ENCODE assay signal across 8 cellular contexts in genomic region chr21:37219766-37220432, GRCh38.
DNase-seq lines count a peak whose midpoint lies in the region; ATAC-seq, FAIRE-seq and TF ChIP-seq lines count a peak whose summit lies in the region.

No MANE protein-coding gene starts in this region.

- H3K36me3 Mint-ChIP-seq in activated naive CD4-positive, alpha-beta T cell treated with anti-CD3 and anti-CD28 coated beads, Interleukin-2, amount 10 ng/mL, durations not matched to agents 7 days and 5 days = peaks cover 28% of the 10 kb centered on the region

- no peak for FAIRE-seq in D721Med (lab: Jason Lieb, UNC)

- TF ChIP-seq CTCF in VCaP (conservative IDR thresholded peaks at IDR 0.05) (no peak), fibroblast of mammary gland (conservative IDR thresholded peaks at IDR 0.05; ENCODE audit: control insufficient read depth, insufficient read depth, low read depth, low read length) (no peak), D721Med (IDR thresholded peaks at IDR 0.05; ENCODE audit: insufficient read depth, missing control alignments) (no peak)

- CTCF ChIA-PET in activated naive CD4-positive, alpha-beta T cell treated with anti-CD3 and anti-CD28 coated beads, Interleukin-2, amount 10 ng/mL, durations not matched to agents 7 days and 5 days (lab: Charles Lee) = interaction anchor here (1.0 to 1.4 kb wide), 2 partner anchors 12 to 48 kb away, joined by 3 to 4 read pairs; no protein-coding TSS in a partner anchor

- peak overlapping the region; percentile 70 for H3K4me3 ChIP-seq in fibroblast of mammary gland (ENCODE audit: control insufficient read depth, low read depth, low read length)

- H3K27me3 Mint-ChIP-seq in activated naive CD4-positive, alpha-beta T cell treated with anti-CD3 and anti-CD28 coated beads, Interleukin-2, amount 10 ng/mL, durations not matched to agents 7 days and 5 days = no peaks in the 10 kb centered on the region

- H3K27ac ChIP-seq in VCaP = peak overlapping the region; percentile 93

- H3K4me1 Mint-ChIP-seq in activated naive CD4-positive, alpha-beta T cell treated with anti-CD3 and anti-CD28 coated beads, Interleukin-2, amount 10 ng/mL, durations not matched to agents 7 days and 5 days = peaks cover 54% of the 10 kb centered on the region

- no peaks in the 10 kb centered on the region for H3K9me3 Mint-ChIP-seq in activated naive CD4-positive, alpha-beta T cell treated with anti-CD3 and anti-CD28 coated beads, Interleukin-2, amount 10 ng/mL, durations not matched to agents 7 days and 5 days

- H3K4me3 Mint-ChIP-seq in activated naive CD4-positive, alpha-beta T cell treated with anti-CD3 and anti-CD28 coated beads, Interleukin-2, amount 10 ng/mL, durations not matched to agents 7 days and 5 days = peak overlapping the region; percentile 87

- DNase-seq in activated naive CD4-positive, alpha-beta T cell treated with anti-CD3 and anti-CD28 coated beads, Interleukin-2, amount 10 ng/mL, durations not matched to agents 7 days and 5 days = no peak
- no peak for DNase-seq in activated naive CD4-positive, alpha-beta T cell treated with Interleukin-2 at 50 U/mL for 16 hours
- peak; percentile 10 for DNase-seq in fibroblast of mammary gland (ENCODE audit: low read depth)
- DNase-seq in stimulated activated CD4-positive, alpha-beta T cell treated with anti-CD3 and anti-CD28 coated beads, Interleukin-4, amount 100 ng/mL, for 24 hours = peak; percentile 24
- no peak for DNase-seq in GDM1 (lab: John Stamatoyannopoulos, UW)
- DNase-seq in D721Med (ENCODE audit: insufficient read length, low spot score) = no peak

- ATAC-seq in HG03460 (IDR thresholded peaks at IDR 0.05; ENCODE audit: unreplicated experiment) = no peak

- H3K27ac Mint-ChIP-seq in activated naive CD4-positive, alpha-beta T cell treated with anti-CD3 and anti-CD28 coated beads, Interleukin-2, amount 10 ng/mL, durations not matched to agents 7 days and 5 days = peak overlapping the region; percentile 92

Comparison
In these comparisons a context has a peak if more than half of its experiments do, and no peak if none do; other contexts are left out.
1. DNase-seq: peak in fibroblast of mammary gland (single experiment) and stimulated activated CD4-positive, alpha-beta T cell treated with anti-CD3 and anti-CD28 coated beads, Interleukin-4, amount 100 ng/mL, for 24 hours (single experiment); none in activated naive CD4-positive, alpha-beta T cell treated with anti-CD3 and anti-CD28 coated beads, Interleukin-2, amount 10 ng/mL, durations not matched to agents 7 days and 5 days (single experiment), activated naive CD4-positive, alpha-beta T cell treated with Interleukin-2 at 50 U/mL for 16 hours (single experiment), GDM1 (single experiment) and D721Med (single experiment).